8 cellular contexts compared by ENCODE assay signal in the genomic region with DNA sequence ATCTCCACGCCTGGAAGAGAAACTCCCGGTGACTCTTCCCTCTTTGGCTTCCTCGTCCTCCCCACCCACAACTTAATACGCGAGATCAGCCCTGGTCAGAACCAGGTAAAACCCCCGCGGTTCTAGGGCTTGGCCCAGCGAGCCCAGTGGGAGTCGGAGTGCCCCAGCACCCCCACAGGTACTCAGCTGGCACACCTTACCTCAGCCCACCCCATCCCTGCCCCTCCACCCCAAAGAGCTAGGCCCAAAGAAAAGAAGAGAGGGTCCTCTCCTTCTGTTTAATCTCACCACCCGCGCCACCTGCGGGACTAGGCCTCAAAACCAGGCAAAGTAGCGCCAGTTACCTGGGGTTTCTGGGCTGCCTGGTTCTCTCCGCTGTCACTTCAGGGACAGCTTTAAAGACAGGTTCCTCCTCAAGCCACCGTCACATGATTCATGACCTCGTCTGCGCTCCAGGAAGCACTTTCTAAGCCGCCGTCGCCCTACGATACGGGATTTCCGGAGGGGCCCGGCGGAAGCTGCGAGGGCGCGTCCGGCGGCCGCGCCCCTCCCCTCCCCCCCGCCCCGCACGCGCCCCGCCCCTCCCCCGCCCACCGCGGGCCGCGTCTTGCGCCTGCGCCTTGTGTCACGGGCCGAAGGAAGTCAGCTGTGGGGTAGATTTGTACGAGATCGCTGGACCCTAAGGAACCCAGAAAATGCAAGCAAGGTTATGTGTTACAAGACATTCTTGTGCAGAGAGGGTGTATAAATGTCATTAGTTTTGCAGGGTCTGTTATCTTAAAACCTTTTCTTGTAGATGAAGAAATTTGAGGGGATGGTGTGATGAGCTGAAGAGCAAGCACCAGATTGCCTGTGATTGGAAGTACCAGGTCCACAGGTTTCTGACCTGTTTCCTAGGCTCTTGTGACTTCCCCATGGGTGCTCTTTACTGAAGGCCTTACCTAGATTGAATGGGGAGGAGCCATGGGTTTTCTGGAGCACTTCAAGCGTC. TPM values are rescaled to one million over a fixed set of nuclear protein-coding genes. Genes with fewer than 3 reads are reported as not detected.
DNase-seq lines count a peak whose midpoint lies in the region; ATAC-seq and TF ChIP-seq lines count a peak whose summit lies in the region.

A gene with protein sequence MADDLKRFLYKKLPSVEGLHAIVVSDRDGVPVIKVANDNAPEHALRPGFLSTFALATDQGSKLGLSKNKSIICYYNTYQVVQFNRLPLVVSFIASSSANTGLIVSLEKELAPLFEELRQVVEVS (minus strand): TSS at position 437 of the 991 bp plus-strand sequence. CDS start 464 bp downstream, outside the sequence.

- H3K27me3 ChIP-seq in BJ (ENCODE audit: control insufficient read depth, insufficient read depth, low read length) (no peaks in the 10 kb centered on the region), colonic mucosa (no peaks in the 10 kb centered on the region), layer of hippocampus (ENCODE audit: control insufficient read depth, insufficient read depth, low read length) (no peaks in the 10 kb centered on the region)

- H3K4me3 ChIP-seq in BJ (ENCODE audit: low read depth, low read length) (peak within 1 kb of the TSS; percentile 87), colonic mucosa (peak within 1 kb of the TSS; percentile 84)

- no peak for TF ChIP-seq CTCF in BJ (IDR thresholded peaks at IDR 0.05; ENCODE audit: insufficient read depth, low read depth, low read length)
- TF ChIP-seq CTCF in colonic mucosa (IDR thresholded peaks at IDR 0.05) = no peak

- peaks cover 33% of the 10 kb centered on the region for H3K4me1 Mint-ChIP-seq in activated CD4-positive, alpha-beta T cell treated with anti-CD3 and anti-CD28 coated beads, Interleukin-2, amount 10 ng/mL, durations not matched to agents 24 days and 14 days

- H3K9me3 Mint-ChIP-seq in activated CD4-positive, alpha-beta T cell treated with anti-CD3 and anti-CD28 coated beads, Interleukin-2, amount 10 ng/mL, durations not matched to agents 24 days and 14 days = no peaks in the 10 kb centered on the region

- H3K27me3 Mint-ChIP-seq in activated CD4-positive, alpha-beta T cell treated with anti-CD3 and anti-CD28 coated beads, Interleukin-2, amount 10 ng/mL, durations not matched to agents 24 days and 14 days = no peaks in the 10 kb centered on the region

- intact Hi-C loops in activated CD4-positive, alpha-beta T cell treated with anti-CD3 and anti-CD28 coated beads, Interleukin-2, amount 10 ng/mL, durations not matched to agents 24 days and 14 days (cut with micrococcal nuclease) = loop anchor here (1.0 to 2.0 kb wide), 5 partner anchors 42 to 331 kb away; a partner anchor contains a TSS
- intact Hi-C loops in colonic mucosa (cut with DNase I) = loop anchor here (5.0 kb wide), 1 partner anchor 53 kb away; a partner anchor contains a TSS

- CTCF ChIA-PET in BJ (lab: Yijun Ruan, JAX) = interaction anchor here (1.6 kb wide), 1 partner anchor 82 kb away, joined by 5 read pairs; no protein-coding TSS in a partner anchor

- no peaks in the 10 kb centered on the region for H3K4me1 ChIP-seq in colonic mucosa

- H3K36me3 ChIP-seq in BJ (ENCODE audit: control insufficient read depth, insufficient read depth, low read length) (no peaks in the 10 kb centered on the region), colonic mucosa (no peaks in the 10 kb centered on the region)

- peak within 1 kb of the TSS; percentile 90 to 94 for H3K9ac ChIP-seq in colonic mucosa (ENCODE audit: low read depth in 2 of 2, low read length in 2 of 2)

- no peaks in the 10 kb centered on the region for H3K9me3 ChIP-seq in colonic mucosa

- peak within 1 kb of the TSS; percentile 94 for H3K27ac Mint-ChIP-seq in activated CD4-positive, alpha-beta T cell treated with anti-CD3 and anti-CD28 coated beads, Interleukin-2, amount 10 ng/mL, durations not matched to agents 24 days and 14 days

- ATAC-seq in GM19328 (IDR thresholded peaks at IDR 0.05; ENCODE audit: unreplicated experiment) = peak; percentile 100
- ATAC-seq in HG03469 (IDR thresholded peaks at IDR 0.05; ENCODE audit: unreplicated experiment) = peak; percentile 98

- H3K27ac ChIP-seq in colonic mucosa (peak within 1 kb of the TSS; percentile 66), layer of hippocampus (ENCODE audit: low read depth, low read length) (peak within 1 kb of the TSS; percentile 53)

- H3K36me3 Mint-ChIP-seq in activated CD4-positive, alpha-beta T cell treated with anti-CD3 and anti-CD28 coated beads, Interleukin-2, amount 10 ng/mL, durations not matched to agents 24 days and 14 days (ENCODE audit: low read depth) = peaks cover 17% of the 10 kb centered on the region

- DNase-seq in BJ (ENCODE audit: low read depth) (peak; percentile 27), NCI-H526 treated with DMSO at 0.1 percent for 48 hours (lab: John Stamatoyannopoulos, UW) (peak; percentile 56), colonic mucosa (peak; percentile 93)
- DNase-seq in activated CD4-positive, alpha-beta T cell treated with anti-CD3 and anti-CD28 coated beads, Interleukin-2, amount 10 ng/mL, durations not matched to agents 24 days and 14 days = peak; percentile 96
- DNase-seq in stimulated activated CD4-positive, alpha-beta T cell treated with anti-CD3 and anti-CD28 coated beads, Interleukin-1b, Interleukin-23, amount 100 ng/mL, for 24 hours (ENCODE audit: low read depth in 4 of 4, low spot score in 1 of 4) = peak; percentile 65 to 77 (median 76)

- peak within 1 kb of the TSS; percentile 94 for H3K4me3 Mint-ChIP-seq in activated CD4-positive, alpha-beta T cell treated with anti-CD3 and anti-CD28 coated beads, Interleukin-2, amount 10 ng/mL, durations not matched to agents 24 days and 14 days

- POLR2A ChIA-PET in BJ (lab: Charles Lee) = interaction anchor here (0.6 kb wide), 1 partner anchor 9 kb away, joined by 5 read pairs; no protein-coding TSS in a partner anchor

RNA-seq across cellular contexts. Expression of the gene that starts here (rescaled TPM):
- 17.6 and 46.0 TPM in 2 replicates for polyA plus RNA-seq in BJ (2011; rRNA removed)
- 5.9 and 6.4 TPM in 2 replicates for polyA minus RNA-seq in BJ (2011; rRNA and poly(A)+ RNA removed)
- 28.0 and 32.8 TPM in 2 replicates for total RNA-seq in activated CD4-positive, alpha-beta T cell treated with anti-CD3 and anti-CD28 coated beads, Interleukin-2, amount 10 ng/mL, durations not matched to agents 24 days and 14 days
- 10 to 100 TPM; 45.6 to 67.2 TPM for total RNA-seq in colonic mucosa

Comparison
In these comparisons a context has a peak if more than half of its experiments do, and no peak if none do; other contexts are left out.
1. Peak in every context shown above with its lines: DNase-seq, ATAC-seq, H3K4me3 ChIP-seq and H3K27ac ChIP-seq.
2. DNase-seq: peak in every context shown above with its lines; median percentile 96 in activated CD4-positive, alpha-beta T cell treated with anti-CD3 and anti-CD28 coated beads, Interleukin-2, amount 10 ng/mL, durations not matched to agents 24 days and 14 days; 93 in colonic mucosa; 76 in stimulated activated CD4-positive, alpha-beta T cell treated with anti-CD3 and anti-CD28 coated beads, Interleukin-1b, Interleukin-23, amount 100 ng/mL, for 24 hours; 56 in NCI-H526 treated with DMSO at 0.1 percent for 48 hours; 27 in BJ.